12 cellular contexts compared by ENCODE assay signal in genomic region chr12:47188576-47189441, GRCh38.
DNase-seq lines count a peak whose midpoint lies in the region; ATAC-seq and TF ChIP-seq lines count a peak whose summit lies in the region.
"Had no signal": no experiment of that assay in that cellular context is flagged by ENCODE, and none has a peak within 500 bp of the region (broad histone marks: within the 10 kb centered on the region; RNA-seq: fewer than 3 reads in every experiment).

No MANE protein-coding gene starts in this region.

- no peaks in the 10 kb centered on the region for H3F3A ChIP-seq in SK-N-SH (replicated peaks; ENCODE audit: insufficient read depth)

- CTCF ChIA-PET in SK-N-SH (lab: Yijun Ruan, JAX): no interaction called here

- H3K4me1 ChIP-seq in SK-N-SH (ENCODE audit: control insufficient read depth in 1 of 2, insufficient read depth in 2 of 2, low read depth in 1 of 2, low read length in 1 of 2): 0 out of 4 replicates have a peak, but pooled peaks cover 0 to 7% of the 10 kb centered on the region in 2 experiments
- H3K4me1 ChIP-seq: BE2C had no signal

- TF ChIP-seq RAD21 in SK-N-SH (IDR thresholded peaks at IDR 0.05; ENCODE audit: low read length): no peak

- ATAC-seq in SK-N-SH treated with all-trans-retinoic acid at 6 μM for 48 hours (no peak), HG02870 (IDR thresholded peaks at IDR 0.05; ENCODE audit: unreplicated experiment) (no peak)

- H2AFZ ChIP-seq in SK-N-SH (ENCODE audit: low read depth): peak overlapping the region; percentile 27; the same call in 1 of the 2 replicates

- no peak overlapping the region for H3K9ac ChIP-seq in SK-N-SH

- H3K9me2 ChIP-seq in SK-N-SH: no peaks in the 10 kb centered on the region

- H3K27me3 ChIP-seq in SK-N-SH (ENCODE audit: insufficient read depth): peaks cover 8% of the 10 kb centered on the region
- H3K27me3 ChIP-seq: BE2C, tibial nerve had no signal

- no peaks in the 10 kb centered on the region for H3K36me3 ChIP-seq in SK-N-SH (replicated peaks in 1 of 2; ENCODE audit: control insufficient read depth in 1 of 2, insufficient read depth in 2 of 2, low read length in 1 of 2)
- H3K36me3 ChIP-seq: BE2C, tibial nerve had no signal

- no peak for TF ChIP-seq EP300 in SK-N-SH (IDR thresholded peaks at IDR 0.05; ENCODE audit: borderline replicate concordance in 1 of 2, low read depth in 1 of 2, low read length in 1 of 2)

- H3K4me3 ChIP-seq in SK-N-SH (ENCODE audit: low read depth in 2 of 2, low read length in 1 of 2) (no peak overlapping the region), cardiac fibroblast (replicated peaks in 1 of 2; ENCODE audit: low read depth in 2 of 2, low read length in 2 of 2) (no peak overlapping the region), skeletal muscle cell (ENCODE audit: low read depth, low read length) (no peak overlapping the region)
- H3K4me3 ChIP-seq: tibial nerve had no signal

- TF ChIP-seq CTCF in SK-N-SH (IDR thresholded peaks at IDR 0.05) (no peak), cardiac fibroblast (IDR thresholded peaks at IDR 0.05; ENCODE audit: low read depth, low read length) (no peak)

- H3K4me2 ChIP-seq in SK-N-SH: no peak overlapping the region

- no peaks in the 10 kb centered on the region for H4K20me1 ChIP-seq in SK-N-SH (ENCODE audit: insufficient read depth)

- H3K27ac ChIP-seq in SK-N-SH (ENCODE audit: low read depth in 2 of 2, low read length in 1 of 2): peak overlapping the region in 1 of 2 experiments; percentile 33; a peak in 2 of 4 replicates
- H3K27ac ChIP-seq: tibial nerve had no signal

- H3K9me3 ChIP-seq in SK-N-SH: no peaks in the 10 kb centered on the region
- H3K9me3 ChIP-seq: BE2C, tibial nerve had no signal

- 3% methylated on average over 6 of the region's 6 CpGs for WGBS in SK-N-SH (ENCODE audit: low lambda C conversion rate)

- DNase-seq in SK-N-SH (no peak), M059J (ENCODE audit: low read depth) (peak; percentile 59), cardiac fibroblast (ENCODE audit: low read depth in 2 of 2) (peak; percentile 87 to 88), skeletal muscle cell (ENCODE audit: low read depth) (peak; percentile 69), ACHN (no peak), amygdala (lab: John Stamatoyannopoulos, UW) (no peak)
- DNase-seq: BE2C, NCI-H2171, small intestine had no signal

- POLR2A ChIA-PET in SK-N-SH (lab: Yijun Ruan, JAX): no interaction called here

- no peaks in the 10 kb centered on the region for H3K79me2 ChIP-seq in SK-N-SH (ENCODE audit: insufficient read depth)

- in situ Hi-C loops in ACHN (cut with HindIII; ENCODE audit: low pct_ligation_motif_present, low pct_unique_long_range_greater_than_20kb, low sequenced_read_pairs): no loop called here

TF ChIP-seq in SK-N-SH, 30 proteins besides CTCF, POLR2A, EP300 and RAD21:
- no peak for TF ChIP-seq FOSL2 (IDR thresholded peaks at IDR 0.05; ENCODE audit: borderline replicate concordance, low read depth)
- no peak for TF ChIP-seq EZH2phosphoT487 (IDR thresholded peaks at IDR 0.05; ENCODE audit: borderline replicate concordance, low read depth)

TF ChIP-seq in SK-N-SH treated with all-trans-retinoic acid at 6 μM for 48 hours, 23 proteins besides CTCF, POLR2A, EP300 and RAD21 (continues in another document):
- TF ChIP-seq ZC3H10 (CRISPR knock-in tag; IDR thresholded peaks at IDR 0.05): no peak
- no peak for TF ChIP-seq ZFP3 (CRISPR knock-in tag; IDR thresholded peaks at IDR 0.05)
- TF ChIP-seq TOX (CRISPR knock-in tag; IDR thresholded peaks at IDR 0.05; ENCODE audit: borderline replicate concordance): no peak
- no peak for TF ChIP-seq RARB (CRISPR knock-in tag; IDR thresholded peaks at IDR 0.05)
- no peak for TF ChIP-seq TCF4 (CRISPR knock-in tag; IDR thresholded peaks at IDR 0.05; ENCODE audit: borderline replicate concordance)
- no peak for TF ChIP-seq ZFP30 (CRISPR knock-in tag; IDR thresholded peaks at IDR 0.05)
- TF ChIP-seq PATZ1 (CRISPR knock-in tag; IDR thresholded peaks at IDR 0.05; ENCODE audit: borderline replicate concordance): no peak
- TF ChIP-seq, protein P1, sequence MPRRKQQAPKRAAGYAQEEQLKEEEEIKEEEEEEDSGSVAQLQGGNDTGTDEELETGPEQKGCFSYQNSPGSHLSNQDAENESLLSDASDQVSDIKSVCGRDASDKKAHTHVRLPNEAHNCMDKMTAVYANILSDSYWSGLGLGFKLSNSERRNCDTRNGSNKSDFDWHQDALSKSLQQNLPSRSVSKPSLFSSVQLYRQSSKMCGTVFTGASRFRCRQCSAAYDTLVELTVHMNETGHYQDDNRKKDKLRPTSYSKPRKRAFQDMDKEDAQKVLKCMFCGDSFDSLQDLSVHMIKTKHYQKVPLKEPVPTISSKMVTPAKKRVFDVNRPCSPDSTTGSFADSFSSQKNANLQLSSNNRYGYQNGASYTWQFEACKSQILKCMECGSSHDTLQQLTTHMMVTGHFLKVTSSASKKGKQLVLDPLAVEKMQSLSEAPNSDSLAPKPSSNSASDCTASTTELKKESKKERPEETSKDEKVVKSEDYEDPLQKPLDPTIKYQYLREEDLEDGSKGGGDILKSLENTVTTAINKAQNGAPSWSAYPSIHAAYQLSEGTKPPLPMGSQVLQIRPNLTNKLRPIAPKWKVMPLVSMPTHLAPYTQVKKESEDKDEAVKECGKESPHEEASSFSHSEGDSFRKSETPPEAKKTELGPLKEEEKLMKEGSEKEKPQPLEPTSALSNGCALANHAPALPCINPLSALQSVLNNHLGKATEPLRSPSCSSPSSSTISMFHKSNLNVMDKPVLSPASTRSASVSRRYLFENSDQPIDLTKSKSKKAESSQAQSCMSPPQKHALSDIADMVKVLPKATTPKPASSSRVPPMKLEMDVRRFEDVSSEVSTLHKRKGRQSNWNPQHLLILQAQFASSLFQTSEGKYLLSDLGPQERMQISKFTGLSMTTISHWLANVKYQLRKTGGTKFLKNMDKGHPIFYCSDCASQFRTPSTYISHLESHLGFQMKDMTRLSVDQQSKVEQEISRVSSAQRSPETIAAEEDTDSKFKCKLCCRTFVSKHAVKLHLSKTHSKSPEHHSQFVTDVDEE (CRISPR knock-in tag; IDR thresholded peaks at IDR 0.05): no peak
- TF ChIP-seq, protein P2, sequence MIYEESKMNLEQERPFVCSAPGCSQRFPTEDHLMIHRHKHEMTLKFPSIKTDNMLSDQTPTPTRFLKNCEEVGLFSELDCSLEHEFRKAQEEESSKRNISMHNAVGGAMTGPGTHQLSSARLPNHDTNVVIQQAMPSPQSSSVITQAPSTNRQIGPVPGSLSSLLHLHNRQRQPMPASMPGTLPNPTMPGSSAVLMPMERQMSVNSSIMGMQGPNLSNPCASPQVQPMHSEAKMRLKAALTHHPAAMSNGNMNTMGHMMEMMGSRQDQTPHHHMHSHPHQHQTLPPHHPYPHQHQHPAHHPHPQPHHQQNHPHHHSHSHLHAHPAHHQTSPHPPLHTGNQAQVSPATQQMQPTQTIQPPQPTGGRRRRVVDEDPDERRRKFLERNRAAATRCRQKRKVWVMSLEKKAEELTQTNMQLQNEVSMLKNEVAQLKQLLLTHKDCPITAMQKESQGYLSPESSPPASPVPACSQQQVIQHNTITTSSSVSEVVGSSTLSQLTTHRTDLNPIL (CRISPR knock-in tag; IDR thresholded peaks at IDR 0.05; ENCODE audit: low read depth): no peak
- no peak for TF ChIP-seq GLIS3 (CRISPR knock-in tag; IDR thresholded peaks at IDR 0.05)
- no peak for TF ChIP-seq ISL1 (CRISPR knock-in tag; IDR thresholded peaks at IDR 0.05)
- TF ChIP-seq PPARA (CRISPR knock-in tag; IDR thresholded peaks at IDR 0.05; ENCODE audit: borderline replicate concordance): no peak
- TF ChIP-seq POU6F1 (CRISPR knock-in tag; IDR thresholded peaks at IDR 0.05; ENCODE audit: borderline replicate concordance, low read depth): no peak
- TF ChIP-seq, protein P3, sequence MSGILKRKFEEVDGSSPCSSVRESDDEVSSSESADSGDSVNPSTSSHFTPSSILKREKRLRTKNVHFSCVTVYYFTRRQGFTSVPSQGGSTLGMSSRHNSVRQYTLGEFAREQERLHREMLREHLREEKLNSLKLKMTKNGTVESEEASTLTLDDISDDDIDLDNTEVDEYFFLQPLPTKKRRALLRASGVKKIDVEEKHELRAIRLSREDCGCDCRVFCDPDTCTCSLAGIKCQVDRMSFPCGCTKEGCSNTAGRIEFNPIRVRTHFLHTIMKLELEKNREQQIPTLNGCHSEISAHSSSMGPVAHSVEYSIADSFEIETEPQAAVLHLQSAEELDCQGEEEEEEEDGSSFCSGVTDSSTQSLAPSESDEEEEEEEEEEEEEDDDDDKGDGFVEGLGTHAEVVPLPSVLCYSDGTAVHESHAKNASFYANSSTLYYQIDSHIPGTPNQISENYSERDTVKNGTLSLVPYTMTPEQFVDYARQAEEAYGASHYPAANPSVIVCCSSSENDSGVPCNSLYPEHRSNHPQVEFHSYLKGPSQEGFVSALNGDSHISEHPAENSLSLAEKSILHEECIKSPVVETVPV (CRISPR knock-in tag; IDR thresholded peaks at IDR 0.05): no peak
- TF ChIP-seq ZNF565 (CRISPR knock-in tag; conservative IDR thresholded peaks at IDR 0.05; ENCODE audit: low read depth): no peak

Comparison
In these comparisons a context has a peak if more than half of its experiments do, and no peak if none do; other contexts are left out.
1. DNase-seq: peak in M059J (single experiment), cardiac fibroblast (2 of 2) and skeletal muscle cell (single experiment); none in SK-N-SH (single experiment), ACHN (single experiment) and amygdala (0 of 56).